In the genomic region with DNA sequence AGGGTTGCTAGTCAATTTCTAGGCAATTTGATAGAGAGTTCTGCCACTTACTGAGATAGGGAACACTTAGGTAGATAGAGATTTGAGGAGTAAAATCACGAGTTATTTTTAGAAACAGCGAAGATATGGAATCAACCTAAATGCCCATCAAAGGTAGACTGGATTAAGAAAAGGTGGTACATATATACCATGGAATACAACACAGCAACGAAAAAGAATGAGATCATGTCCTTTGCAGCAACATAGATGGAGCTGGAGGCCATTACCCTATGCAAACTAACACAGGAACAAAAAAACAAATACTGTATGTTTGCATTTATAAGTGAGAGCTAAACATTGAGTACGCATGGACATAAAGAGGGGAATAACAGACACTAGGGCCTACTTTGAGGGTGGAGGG, we compare ENCODE assay signal across 24 cellular contexts.
"Had no signal": no experiment of that assay in that cellular context is flagged by ENCODE, and none has a peak within 500 bp of the region (broad histone marks: within the 10 kb centered on the region; RNA-seq: fewer than 3 reads in every experiment).

No MANE protein-coding gene starts in this region.

- ATAC-seq: effector memory CD8-positive, alpha-beta T cell; esophagus mucosa; gastrocnemius medialis; heart left ventricle; left lobe of liver; sciatic nerve; stimulated activated effector memory CD8-positive, alpha-beta T cell treated with anti-CD3 and anti-CD28 coated beads, Interleukin-12 subunit alpha, Interleukin-12 subunit beta, amount 100 ng/mL, for 72 hours had no signal

- DNase-seq: dermis blood vessel endothelial cell; effector memory CD8-positive, alpha-beta T cell; foreskin fibroblast; gastrocnemius medialis; heart left ventricle; kidney; stimulated activated CD4-positive, alpha-beta T cell treated with anti-CD3 and anti-CD28 coated beads, Interleukin-12 subunit alpha, Interleukin-12 subunit beta, amount 100 ng/mL, for 4 hours; stimulated activated CD4-positive, alpha-beta T cell treated with anti-CD3 and anti-CD28 coated beads, Interleukin-1b, Interleukin-23, amount 100 ng/mL, for 48 hours; stimulated activated CD4-positive, alpha-beta T cell treated with anti-CD3 and anti-CD28 coated beads, Interleukin-4, amount 100 ng/mL, for 1 hour; stimulated activated naive CD4-positive, alpha-beta T cell treated with Interleukin-2 at 50 U/mL for 16 hours; stomach; thyroid gland; trophoblast cell had no signal

- H3K27me3 ChIP-seq: gastrocnemius medialis, heart left ventricle, hepatocyte, neural progenitor cell, stomach, thyroid gland, vagina had no signal

- H2AFZ ChIP-seq: hepatocyte, neural progenitor cell, parathyroid adenoma had no signal

- H3K4me2 ChIP-seq: hepatocyte, neural progenitor cell, smooth muscle cell had no signal

- H3K36me3 ChIP-seq: gastrocnemius medialis, heart left ventricle, neural progenitor cell, thyroid gland, vagina had no signal

- H3K27ac ChIP-seq: gastrocnemius medialis, heart left ventricle, hepatocyte, neural progenitor cell, parathyroid adenoma, thyroid gland, vagina had no signal

- FAIRE-seq: kidney had no signal

- H3K9me3 ChIP-seq: gastrocnemius medialis, heart left ventricle, stomach, thyroid gland, vagina had no signal

- H3K9ac ChIP-seq: neural progenitor cell, parathyroid adenoma had no signal

- H3K4me3 ChIP-seq: coronary artery, gastrocnemius medialis, heart left ventricle, hepatocyte, lung, neural progenitor cell, smooth muscle cell, stomach, thyroid gland, vagina had no signal
